Comparison of ENCODE assay signal across 1 cellular context in genomic region chr11:62472063-62472884, GRCh38.
TF ChIP-seq lines count a peak whose summit lies in the region.

No MANE protein-coding gene starts in this region.

TF ChIP-seq in K562, 482 proteins besides CTCF, POLR2A, EP300 and RAD21 (continued from another document and continues in another):
- TF ChIP-seq, protein P1, sequence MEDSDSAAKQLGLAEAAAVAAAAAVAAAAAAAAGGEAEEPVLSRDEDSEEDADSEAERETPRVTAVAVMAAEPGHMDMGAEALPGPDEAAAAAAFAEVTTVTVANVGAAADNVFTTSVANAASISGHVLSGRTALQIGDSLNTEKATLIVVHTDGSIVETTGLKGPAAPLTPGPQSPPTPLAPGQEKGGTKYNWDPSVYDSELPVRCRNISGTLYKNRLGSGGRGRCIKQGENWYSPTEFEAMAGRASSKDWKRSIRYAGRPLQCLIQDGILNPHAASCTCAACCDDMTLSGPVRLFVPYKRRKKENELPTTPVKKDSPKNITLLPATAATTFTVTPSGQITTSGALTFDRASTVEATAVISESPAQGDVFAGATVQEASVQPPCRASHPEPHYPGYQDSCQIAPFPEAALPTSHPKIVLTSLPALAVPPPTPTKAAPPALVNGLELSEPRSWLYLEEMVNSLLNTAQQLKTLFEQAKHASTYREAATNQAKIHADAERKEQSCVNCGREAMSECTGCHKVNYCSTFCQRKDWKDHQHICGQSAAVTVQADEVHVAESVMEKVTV (CRISPR knock-in tag; IDR thresholded peaks at IDR 0.05): no peak
- TF ChIP-seq EHMT2 (IDR thresholded peaks at IDR 0.05): peak; percentile 50
- 0 out of 2 replicates have a peak, but pooled peaks have one; percentile 42 for TF ChIP-seq MYNN (IDR thresholded peaks at IDR 0.05)
- TF ChIP-seq MYNN (CRISPR knock-in tag; IDR thresholded peaks at IDR 0.05): no peak
- TF ChIP-seq RBFOX2 (IDR thresholded peaks at IDR 0.05; ENCODE audit: low read depth, low read length): peak; percentile 43; the same call in 1 of the 2 replicates
- TF ChIP-seq LCOR (CRISPR knock-in tag; IDR thresholded peaks at IDR 0.05): 0 out of 2 replicates have a peak, but pooled peaks have one; percentile 57
- TF ChIP-seq TEAD4 (IDR thresholded peaks at IDR 0.05; ENCODE audit: low read length): no peak
- 0 out of 2 replicates have a peak, but pooled peaks have one; percentile 19 for TF ChIP-seq TEAD4 (CRISPR knock-in tag; IDR thresholded peaks at IDR 0.05; ENCODE audit: borderline replicate concordance)
- TF ChIP-seq MTA1 (IDR thresholded peaks at IDR 0.05; ENCODE audit: borderline replicate concordance): peak; percentile 56; the same call in 1 of the 2 replicates
- TF ChIP-seq BACH1 (tag; IDR thresholded peaks at IDR 0.05): no peak
- TF ChIP-seq ZNF592 (IDR thresholded peaks at IDR 0.05): peak; percentile 67
- peak; percentile 96 for TF ChIP-seq FOSL1 (tag; conservative IDR thresholded peaks at IDR 0.05)
- peak; percentile 52 for TF ChIP-seq MTA2 (IDR thresholded peaks at IDR 0.05; ENCODE audit: low read depth)
- TF ChIP-seq ZNF175 (CRISPR knock-in tag; IDR thresholded peaks at IDR 0.05; ENCODE audit: low read depth): 0 out of 2 replicates have a peak, but pooled peaks have one; percentile 23
- no peak for TF ChIP-seq USF2 (CRISPR knock-in tag; IDR thresholded peaks at IDR 0.05)
- TF ChIP-seq, protein P2, sequence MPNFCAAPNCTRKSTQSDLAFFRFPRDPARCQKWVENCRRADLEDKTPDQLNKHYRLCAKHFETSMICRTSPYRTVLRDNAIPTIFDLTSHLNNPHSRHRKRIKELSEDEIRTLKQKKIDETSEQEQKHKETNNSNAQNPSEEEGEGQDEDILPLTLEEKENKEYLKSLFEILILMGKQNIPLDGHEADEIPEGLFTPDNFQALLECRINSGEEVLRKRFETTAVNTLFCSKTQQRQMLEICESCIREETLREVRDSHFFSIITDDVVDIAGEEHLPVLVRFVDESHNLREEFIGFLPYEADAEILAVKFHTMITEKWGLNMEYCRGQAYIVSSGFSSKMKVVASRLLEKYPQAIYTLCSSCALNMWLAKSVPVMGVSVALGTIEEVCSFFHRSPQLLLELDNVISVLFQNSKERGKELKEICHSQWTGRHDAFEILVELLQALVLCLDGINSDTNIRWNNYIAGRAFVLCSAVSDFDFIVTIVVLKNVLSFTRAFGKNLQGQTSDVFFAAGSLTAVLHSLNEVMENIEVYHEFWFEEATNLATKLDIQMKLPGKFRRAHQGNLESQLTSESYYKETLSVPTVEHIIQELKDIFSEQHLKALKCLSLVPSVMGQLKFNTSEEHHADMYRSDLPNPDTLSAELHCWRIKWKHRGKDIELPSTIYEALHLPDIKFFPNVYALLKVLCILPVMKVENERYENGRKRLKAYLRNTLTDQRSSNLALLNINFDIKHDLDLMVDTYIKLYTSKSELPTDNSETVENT (CRISPR knock-in tag; IDR thresholded peaks at IDR 0.05): no peak
- 0 out of 4 replicates have a peak, but pooled peaks of 1 of the 2 experiments have one; percentile 63 for TF ChIP-seq HDAC1 (IDR thresholded peaks at IDR 0.05)
- peak; percentile 17; the same call in 1 of the 2 replicates for TF ChIP-seq CREM (IDR thresholded peaks at IDR 0.05; ENCODE audit: low read depth)
- peak; percentile 70 for TF ChIP-seq MAFG (tag; conservative IDR thresholded peaks at IDR 0.05)
- peak; percentile 74 for TF ChIP-seq LEF1 (IDR thresholded peaks at IDR 0.05)
- 0 out of 4 replicates have a peak, but pooled peaks of 1 of the 2 experiments have one; percentile 35 for TF ChIP-seq TEAD1 (CRISPR knock-in tag; IDR thresholded peaks at IDR 0.05)
- TF ChIP-seq XRCC3 (IDR thresholded peaks at IDR 0.05): no peak
- peak; percentile 75 for TF ChIP-seq EGR1 (conservative IDR thresholded peaks at IDR 0.05)
- TF ChIP-seq MECOM (CRISPR knock-in tag; IDR thresholded peaks at IDR 0.05): no peak; the same call in 1 of the 2 replicates
- TF ChIP-seq KDM1A (IDR thresholded peaks at IDR 0.05): peak; percentile 44 to 81
- TF ChIP-seq, protein P3, sequence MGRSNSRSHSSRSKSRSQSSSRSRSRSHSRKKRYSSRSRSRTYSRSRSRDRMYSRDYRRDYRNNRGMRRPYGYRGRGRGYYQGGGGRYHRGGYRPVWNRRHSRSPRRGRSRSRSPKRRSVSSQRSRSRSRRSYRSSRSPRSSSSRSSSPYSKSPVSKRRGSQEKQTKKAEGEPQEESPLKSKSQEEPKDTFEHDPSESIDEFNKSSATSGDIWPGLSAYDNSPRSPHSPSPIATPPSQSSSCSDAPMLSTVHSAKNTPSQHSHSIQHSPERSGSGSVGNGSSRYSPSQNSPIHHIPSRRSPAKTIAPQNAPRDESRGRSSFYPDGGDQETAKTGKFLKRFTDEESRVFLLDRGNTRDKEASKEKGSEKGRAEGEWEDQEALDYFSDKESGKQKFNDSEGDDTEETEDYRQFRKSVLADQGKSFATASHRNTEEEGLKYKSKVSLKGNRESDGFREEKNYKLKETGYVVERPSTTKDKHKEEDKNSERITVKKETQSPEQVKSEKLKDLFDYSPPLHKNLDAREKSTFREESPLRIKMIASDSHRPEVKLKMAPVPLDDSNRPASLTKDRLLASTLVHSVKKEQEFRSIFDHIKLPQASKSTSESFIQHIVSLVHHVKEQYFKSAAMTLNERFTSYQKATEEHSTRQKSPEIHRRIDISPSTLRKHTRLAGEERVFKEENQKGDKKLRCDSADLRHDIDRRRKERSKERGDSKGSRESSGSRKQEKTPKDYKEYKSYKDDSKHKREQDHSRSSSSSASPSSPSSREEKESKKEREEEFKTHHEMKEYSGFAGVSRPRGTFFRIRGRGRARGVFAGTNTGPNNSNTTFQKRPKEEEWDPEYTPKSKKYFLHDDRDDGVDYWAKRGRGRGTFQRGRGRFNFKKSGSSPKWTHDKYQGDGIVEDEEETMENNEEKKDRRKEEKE (IDR thresholded peaks at IDR 0.05; ENCODE audit: borderline replicate concordance in 1 of 2, control insufficient read depth in 1 of 2, low read depth in 2 of 2, low read length in 1 of 2): no peak
- TF ChIP-seq SREBF1 (IDR thresholded peaks at IDR 0.05; ENCODE audit: borderline replicate concordance, low read depth, low read length): no peak
- TF ChIP-seq C11orf30 (IDR thresholded peaks at IDR 0.05; ENCODE audit: low read depth): peak; percentile 88
- peak; percentile 17; the same call in 1 of the 2 replicates for TF ChIP-seq ETV5 (CRISPR knock-in tag; IDR thresholded peaks at IDR 0.05; ENCODE audit: low read depth)
- TF ChIP-seq GTF2B (IDR thresholded peaks at IDR 0.05; ENCODE audit: extremely low read depth, insufficient read length): no peak
- no peak for TF ChIP-seq CREB1 (IDR thresholded peaks at IDR 0.05)
- peak; percentile 43; the same call in 1 of the 2 replicates for TF ChIP-seq CREB1 (CRISPR knock-in tag; IDR thresholded peaks at IDR 0.05)
- TF ChIP-seq ZNF124 (CRISPR knock-in tag; IDR thresholded peaks at IDR 0.05): no peak
- peak; percentile 93 for TF ChIP-seq SMARCA4 (IDR thresholded peaks at IDR 0.05)
- no peak for TF ChIP-seq MXI1 (IDR thresholded peaks at IDR 0.05; ENCODE audit: low read depth, low read length)
- TF ChIP-seq MCM7 (IDR thresholded peaks at IDR 0.05): no peak
- peak; percentile 20; the same call in 1 of the 2 replicates for TF ChIP-seq MAFF (IDR thresholded peaks at IDR 0.05; ENCODE audit: low read length)
- no peak for TF ChIP-seq RFX1 (IDR thresholded peaks at IDR 0.05)
- TF ChIP-seq JUND (IDR thresholded peaks at IDR 0.05; ENCODE audit: borderline replicate concordance, low read depth, low read length): peak; percentile 90
- TF ChIP-seq JUND (tag; IDR thresholded peaks at IDR 0.05; ENCODE audit: borderline replicate concordance, low read depth, low read length): peak; percentile 93
- TF ChIP-seq CBFB (CRISPR knock-in tag; IDR thresholded peaks at IDR 0.05): 0 out of 2 replicates have a peak, but pooled peaks have one; percentile 41
- 0 out of 4 replicates have a peak, but pooled peaks of 1 of the 2 experiments have one; percentile 35 for TF ChIP-seq MNT (conservative IDR thresholded peaks at IDR 0.05)
- peak; percentile 90 for TF ChIP-seq ZNF316 (IDR thresholded peaks at IDR 0.05)
- TF ChIP-seq PKNOX1 (IDR thresholded peaks at IDR 0.05): peak; percentile 38
- no peak for TF ChIP-seq ZNF76 (CRISPR knock-in tag; IDR thresholded peaks at IDR 0.05; ENCODE audit: borderline replicate concordance)
- peak; percentile 62; the same call in 1 of the 2 replicates for TF ChIP-seq NBN (IDR thresholded peaks at IDR 0.05; ENCODE audit: low read depth)
- peak; percentile 70; the same call in 1 of the 2 replicates for TF ChIP-seq GATAD2A (IDR thresholded peaks at IDR 0.05)
- no peak for TF ChIP-seq ZNF282 (CRISPR knock-in tag; IDR thresholded peaks at IDR 0.05)
- 0 out of 2 replicates have a peak, but pooled peaks have one; percentile 26 for TF ChIP-seq VEZF1 (CRISPR knock-in tag; IDR thresholded peaks at IDR 0.05)
- no peak for TF ChIP-seq ZNF274 (IDR thresholded peaks at IDR 0.05; ENCODE audit: borderline replicate concordance, low read depth, low read length)
- 0 out of 2 replicates have a peak, but pooled peaks have one; percentile 69 for TF ChIP-seq HDGF (IDR thresholded peaks at IDR 0.05)
- 0 out of 2 replicates have a peak, but pooled peaks have one; percentile 33 for TF ChIP-seq ZNF589 (CRISPR knock-in tag; IDR thresholded peaks at IDR 0.05; ENCODE audit: low read depth)
